In genomic region chr14:76236172-76237130, GRCh38 we compare ENCODE assay signal across 13 cellular contexts.
DNase-seq lines count a peak whose midpoint lies in the region; ATAC-seq lines count a peak whose summit lies in the region.
"Had no signal": no experiment of that assay in that cellular context is flagged by ENCODE, and none has a peak within 500 bp of the region (broad histone marks: within the 10 kb centered on the region; RNA-seq: fewer than 3 reads in every experiment).

No MANE protein-coding gene starts in this region.

- peak overlapping the region; percentile 37 for H3K27ac Mint-ChIP-seq in stimulated activated memory B cell treated with anti-CD40 and anti-IgM and Interleukin-4, amounts not matched to agents 10 μg/mL and 1 μg/mL and 100 μg/mL, for 72 hours

- DNase-seq in KG1 (lab: John Stamatoyannopoulos, UW): no peak
- DNase-seq in Ammon's horn (ENCODE audit: low spot score): no peak
- no peak for DNase-seq in NCI-H146 (lab: John Stamatoyannopoulos, UW)
- DNase-seq: amygdala; DMS53; NCI-H748 treated with DMSO at 0.1 percent for 48 hours; stimulated activated CD4-positive, alpha-beta T cell treated with anti-CD3 and anti-CD28 coated beads, Interleukin-12 subunit alpha, Interleukin-12 subunit beta, amount 100 ng/mL, for 4 hours; stomach had no signal

- ATAC-seq in GM19023 (IDR thresholded peaks at IDR 0.05; ENCODE audit: unreplicated experiment) (peak; percentile 83), HG02610 (IDR thresholded peaks at IDR 0.05; ENCODE audit: unreplicated experiment) (peak; percentile 80), HG03565 (IDR thresholded peaks at IDR 0.05; ENCODE audit: unreplicated experiment) (peak; percentile 61)
- ATAC-seq in stimulated activated memory B cell treated with anti-CD40 and anti-IgM and Interleukin-4, amounts not matched to agents 10 μg/mL and 1 μg/mL and 100 μg/mL, for 72 hours: peak; percentile 88

- peaks cover 45% of the 10 kb centered on the region for H3K36me3 Mint-ChIP-seq in stimulated activated memory B cell treated with anti-CD40 and anti-IgM and Interleukin-4, amounts not matched to agents 10 μg/mL and 1 μg/mL and 100 μg/mL, for 72 hours

- H3K4me1 Mint-ChIP-seq in stimulated activated memory B cell treated with anti-CD40 and anti-IgM and Interleukin-4, amounts not matched to agents 10 μg/mL and 1 μg/mL and 100 μg/mL, for 72 hours: peaks cover 12% of the 10 kb centered on the region

- no peak overlapping the region for H3K4me3 Mint-ChIP-seq in stimulated activated memory B cell treated with anti-CD40 and anti-IgM and Interleukin-4, amounts not matched to agents 10 μg/mL and 1 μg/mL and 100 μg/mL, for 72 hours
- H3K4me3 Mint-ChIP-seq: IgD-negative memory B cell had no signal

- H3K9me3 Mint-ChIP-seq in stimulated activated memory B cell treated with anti-CD40 and anti-IgM and Interleukin-4, amounts not matched to agents 10 μg/mL and 1 μg/mL and 100 μg/mL, for 72 hours: peaks cover 6% of the 10 kb centered on the region

- no peaks in the 10 kb centered on the region for H3K27me3 Mint-ChIP-seq in stimulated activated memory B cell treated with anti-CD40 and anti-IgM and Interleukin-4, amounts not matched to agents 10 μg/mL and 1 μg/mL and 100 μg/mL, for 72 hours
- H3K27me3 Mint-ChIP-seq: IgD-negative memory B cell had no signal
